1 cellular context compared by ENCODE assay signal in the genomic region with DNA sequence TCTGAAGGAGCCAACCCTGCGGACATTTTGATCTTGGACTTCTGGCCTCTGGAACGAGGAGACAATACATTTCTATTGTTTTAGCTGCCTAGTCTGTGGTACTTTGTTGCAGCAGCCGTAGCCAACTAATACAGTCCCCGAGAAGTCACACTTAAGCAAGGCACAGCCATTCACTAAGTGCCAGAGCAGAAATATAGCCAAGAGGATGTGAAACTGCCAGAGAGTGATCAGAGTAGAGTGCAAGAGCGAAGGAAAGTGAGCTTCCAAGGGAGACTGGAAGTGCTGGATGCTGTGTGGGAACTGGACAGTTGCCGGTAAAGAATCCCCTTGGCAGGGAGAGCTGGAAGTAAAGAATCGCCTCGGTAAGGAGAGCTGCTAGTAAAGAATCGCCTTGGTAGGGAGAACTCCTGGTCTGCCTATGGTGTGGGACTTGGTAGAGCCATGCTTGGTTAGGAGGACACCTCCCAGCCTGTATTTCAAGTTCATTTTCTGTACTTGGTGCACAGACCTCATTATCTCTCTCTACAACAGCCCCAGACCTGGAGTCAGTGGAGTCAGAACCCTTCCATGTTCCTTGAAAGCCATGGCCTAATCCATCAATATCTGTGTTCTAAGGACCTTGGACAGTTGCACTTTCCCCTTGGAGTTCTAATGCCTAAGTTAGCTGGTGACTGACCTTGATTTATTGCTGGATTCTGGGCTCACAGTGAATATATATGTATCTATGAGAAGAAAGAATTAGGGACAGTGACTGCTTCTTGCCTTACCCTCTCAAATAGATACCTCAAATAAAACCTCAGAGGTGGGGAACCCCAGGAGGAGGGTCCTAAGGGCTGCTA.
A peak's percentile ranks its signal among the peaks of the same experiment; 100 is the strongest.
TF ChIP-seq lines count a peak whose summit lies in the region.

No MANE protein-coding gene starts in this region.

TF ChIP-seq in SK-N-SH, 30 proteins besides CTCF, POLR2A, EP300 and RAD21 (continued from another document):
- TF ChIP-seq, protein P1, sequence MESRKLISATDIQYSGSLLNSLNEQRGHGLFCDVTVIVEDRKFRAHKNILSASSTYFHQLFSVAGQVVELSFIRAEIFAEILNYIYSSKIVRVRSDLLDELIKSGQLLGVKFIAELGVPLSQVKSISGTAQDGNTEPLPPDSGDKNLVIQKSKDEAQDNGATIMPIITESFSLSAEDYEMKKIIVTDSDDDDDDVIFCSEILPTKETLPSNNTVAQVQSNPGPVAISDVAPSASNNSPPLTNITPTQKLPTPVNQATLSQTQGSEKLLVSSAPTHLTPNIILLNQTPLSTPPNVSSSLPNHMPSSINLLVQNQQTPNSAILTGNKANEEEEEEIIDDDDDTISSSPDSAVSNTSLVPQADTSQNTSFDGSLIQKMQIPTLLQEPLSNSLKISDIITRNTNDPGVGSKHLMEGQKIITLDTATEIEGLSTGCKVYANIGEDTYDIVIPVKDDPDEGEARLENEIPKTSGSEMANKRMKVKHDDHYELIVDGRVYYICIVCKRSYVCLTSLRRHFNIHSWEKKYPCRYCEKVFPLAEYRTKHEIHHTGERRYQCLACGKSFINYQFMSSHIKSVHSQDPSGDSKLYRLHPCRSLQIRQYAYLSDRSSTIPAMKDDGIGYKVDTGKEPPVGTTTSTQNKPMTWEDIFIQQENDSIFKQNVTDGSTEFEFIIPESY (IDR thresholded peaks at IDR 0.05; ENCODE audit: borderline replicate concordance, low read depth) = no peak
- TF ChIP-seq MXI1 (IDR thresholded peaks at IDR 0.05; ENCODE audit: low read depth, low read length) = no peak
- TF ChIP-seq, protein P2, sequence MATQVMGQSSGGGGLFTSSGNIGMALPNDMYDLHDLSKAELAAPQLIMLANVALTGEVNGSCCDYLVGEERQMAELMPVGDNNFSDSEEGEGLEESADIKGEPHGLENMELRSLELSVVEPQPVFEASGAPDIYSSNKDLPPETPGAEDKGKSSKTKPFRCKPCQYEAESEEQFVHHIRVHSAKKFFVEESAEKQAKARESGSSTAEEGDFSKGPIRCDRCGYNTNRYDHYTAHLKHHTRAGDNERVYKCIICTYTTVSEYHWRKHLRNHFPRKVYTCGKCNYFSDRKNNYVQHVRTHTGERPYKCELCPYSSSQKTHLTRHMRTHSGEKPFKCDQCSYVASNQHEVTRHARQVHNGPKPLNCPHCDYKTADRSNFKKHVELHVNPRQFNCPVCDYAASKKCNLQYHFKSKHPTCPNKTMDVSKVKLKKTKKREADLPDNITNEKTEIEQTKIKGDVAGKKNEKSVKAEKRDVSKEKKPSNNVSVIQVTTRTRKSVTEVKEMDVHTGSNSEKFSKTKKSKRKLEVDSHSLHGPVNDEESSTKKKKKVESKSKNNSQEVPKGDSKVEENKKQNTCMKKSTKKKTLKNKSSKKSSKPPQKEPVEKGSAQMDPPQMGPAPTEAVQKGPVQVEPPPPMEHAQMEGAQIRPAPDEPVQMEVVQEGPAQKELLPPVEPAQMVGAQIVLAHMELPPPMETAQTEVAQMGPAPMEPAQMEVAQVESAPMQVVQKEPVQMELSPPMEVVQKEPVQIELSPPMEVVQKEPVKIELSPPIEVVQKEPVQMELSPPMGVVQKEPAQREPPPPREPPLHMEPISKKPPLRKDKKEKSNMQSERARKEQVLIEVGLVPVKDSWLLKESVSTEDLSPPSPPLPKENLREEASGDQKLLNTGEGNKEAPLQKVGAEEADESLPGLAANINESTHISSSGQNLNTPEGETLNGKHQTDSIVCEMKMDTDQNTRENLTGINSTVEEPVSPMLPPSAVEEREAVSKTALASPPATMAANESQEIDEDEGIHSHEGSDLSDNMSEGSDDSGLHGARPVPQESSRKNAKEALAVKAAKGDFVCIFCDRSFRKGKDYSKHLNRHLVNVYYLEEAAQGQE (IDR thresholded peaks at IDR 0.05; ENCODE audit: low read depth, low read length) = peak; percentile 75; the same call in 1 of the 2 replicates
